Comparison of ENCODE assay signal across 8 cellular contexts in the genomic region with DNA sequence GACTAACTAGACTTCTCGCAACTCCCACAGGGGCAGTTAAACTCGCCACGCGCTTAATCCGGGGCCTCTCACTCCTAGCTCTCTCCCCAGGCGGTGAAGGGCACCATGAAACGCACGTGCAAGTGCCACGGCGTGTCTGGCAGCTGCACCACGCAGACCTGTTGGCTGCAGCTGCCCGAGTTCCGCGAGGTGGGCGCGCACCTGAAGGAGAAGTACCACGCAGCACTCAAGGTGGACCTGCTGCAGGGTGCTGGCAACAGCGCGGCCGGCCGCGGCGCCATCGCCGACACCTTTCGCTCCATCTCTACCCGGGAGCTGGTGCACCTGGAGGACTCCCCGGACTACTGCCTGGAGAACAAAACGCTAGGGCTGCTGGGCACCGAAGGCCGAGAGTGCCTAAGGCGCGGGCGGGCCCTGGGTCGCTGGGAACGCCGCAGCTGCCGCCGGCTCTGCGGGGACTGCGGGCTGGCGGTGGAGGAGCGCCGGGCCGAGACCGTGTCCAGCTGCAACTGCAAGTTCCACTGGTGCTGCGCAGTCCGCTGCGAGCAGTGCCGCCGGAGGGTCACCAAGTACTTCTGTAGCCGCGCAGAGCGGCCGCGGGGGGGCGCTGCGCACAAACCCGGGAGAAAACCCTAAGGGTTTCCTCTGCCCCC.
A peak's percentile ranks its signal among the peaks of the same experiment; 100 is the strongest.
DNase-seq lines count a peak whose midpoint lies in the region; ATAC-seq and TF ChIP-seq lines count a peak whose summit lies in the region.

No MANE protein-coding gene starts in this region.

- peak; percentile 90 for TF ChIP-seq CTCF in GM06990 (IDR thresholded peaks at IDR 0.05; ENCODE audit: insufficient read depth, low read length, poor library complexity, severe bottlenecking)
- peak; percentile 69 for TF ChIP-seq CTCF in epithelial cell of esophagus (IDR thresholded peaks at IDR 0.05; ENCODE audit: insufficient read depth, low read depth, low read length, missing control alignments)

- ATAC-seq in HG03432 (IDR thresholded peaks at IDR 0.05; ENCODE audit: unreplicated experiment) (peak; percentile 56), HG03196 (IDR thresholded peaks at IDR 0.05; ENCODE audit: unreplicated experiment) (no peak)

- peak overlapping the region; percentile 49 for H3K4me3 ChIP-seq in GM06990 (replicated peaks; ENCODE audit: low read depth, low read length)
- peak overlapping the region; percentile 43 for H3K4me3 ChIP-seq in epithelial cell of esophagus (ENCODE audit: low read length)

- DNase-seq in GM06990 (ENCODE audit: extremely low read depth, insufficient read length) (peak; percentile 62), NOMO-1 treated with DMSO at 0.1 percent for 48 hours (lab: John Stamatoyannopoulos, UW; ENCODE audit: unreplicated experiment) (peak; percentile 50), activated T-cell treated with anti-CD3 and anti-CD28 coated beads for 24 hours (ENCODE audit: low read depth) (peak; percentile 48), epithelial cell of esophagus (ENCODE audit: low read depth) (peak; percentile 70), midbrain (lab: John Stamatoyannopoulos, UW) (peak; percentile 81)
- DNase-seq in stimulated activated CD8-positive, alpha-beta memory T cell treated with anti-CD3 and anti-CD28 coated beads, Interleukin-12 subunit alpha, Interleukin-12 subunit beta, amount 100 ng/mL, for 4 hours (ENCODE audit: low read depth): peak; percentile 41

- H3K27me3 ChIP-seq in GM06990 (replicated peaks; ENCODE audit: control insufficient read depth, insufficient read depth, low read length): 0 out of 2 replicates have a peak, but pooled peaks cover 2% of the 10 kb centered on the region

- H3K36me3 ChIP-seq in GM06990 (ENCODE audit: control insufficient read depth, insufficient read depth, low read length): no peaks in the 10 kb centered on the region; the same call in 1 of the 2 replicates
